8 cellular contexts compared by ENCODE assay signal in the genomic region with DNA sequence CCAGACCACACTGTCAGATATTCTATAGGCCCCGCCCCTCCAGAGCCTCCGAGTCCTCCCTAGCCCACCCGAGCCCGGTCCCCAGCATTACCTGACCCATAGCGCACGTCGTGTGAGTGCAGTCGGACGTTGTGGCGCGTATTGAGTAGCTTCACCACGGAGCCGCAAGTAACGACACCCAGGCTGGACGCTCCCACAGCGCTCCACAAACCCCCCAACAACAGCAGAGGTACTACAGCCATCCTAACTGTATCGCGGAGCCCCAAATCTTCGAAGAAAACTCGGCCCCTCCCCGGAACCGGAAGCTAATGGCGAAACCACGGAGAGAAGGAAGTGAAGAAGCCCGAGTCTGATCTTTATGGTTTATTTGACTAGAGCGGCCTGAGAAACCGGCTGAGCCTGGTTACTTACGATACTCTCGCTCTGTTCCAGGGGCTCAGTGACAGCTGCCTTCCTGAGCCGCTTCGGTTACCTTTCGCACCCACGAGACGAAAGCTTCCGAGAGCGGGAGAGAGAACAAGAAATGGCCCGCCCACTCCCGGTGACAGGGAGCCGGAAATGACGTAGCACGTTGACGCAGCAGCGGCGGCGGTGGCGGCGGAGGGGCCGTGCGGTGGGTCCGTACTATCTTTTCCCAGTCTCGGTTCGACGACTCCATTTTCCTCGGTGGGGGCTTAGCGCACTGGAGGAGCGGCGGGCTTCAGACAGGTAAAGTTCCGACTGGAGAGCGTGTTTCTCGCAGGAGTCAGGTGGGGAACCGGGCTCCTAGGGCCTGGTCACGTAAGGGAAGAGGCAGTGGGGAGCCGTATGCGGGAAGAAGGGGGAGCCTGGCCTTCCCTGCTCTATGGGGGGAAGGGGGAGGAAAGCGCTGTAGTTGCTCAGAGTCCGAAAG. TPM values are rescaled to one million over a fixed set of nuclear protein-coding genes. Genes with fewer than 3 reads are reported as not detected.
A peak's percentile ranks its signal among the peaks of the same experiment; 100 is the strongest.
DNase-seq lines count a peak whose midpoint lies in the region; ATAC-seq and TF ChIP-seq lines count a peak whose summit lies in the region.

A gene with protein sequence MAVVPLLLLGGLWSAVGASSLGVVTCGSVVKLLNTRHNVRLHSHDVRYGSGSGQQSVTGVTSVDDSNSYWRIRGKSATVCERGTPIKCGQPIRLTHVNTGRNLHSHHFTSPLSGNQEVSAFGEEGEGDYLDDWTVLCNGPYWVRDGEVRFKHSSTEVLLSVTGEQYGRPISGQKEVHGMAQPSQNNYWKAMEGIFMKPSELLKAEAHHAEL (minus strand): TSS at position 272 of the 892 bp plus-strand sequence. CDS start 30 bp downstream, at position 242.
A gene (plus strand): TSS at position 571 of the 892 bp plus-strand sequence. CDS start 11,197 bp downstream, outside the sequence.

- H3K4me1 Mint-ChIP-seq in activated naive CD4-positive, alpha-beta T cell treated with anti-CD3 and anti-CD28 coated beads for 36 hours (ENCODE audit: low read depth): peaks cover 53% of the 10 kb centered on the region

- H3K27ac ChIP-seq in gastroesophageal sphincter (peak within 1 kb of the TSS; percentile 83 to 99 (median 97)), suprapubic skin (peak within 1 kb of the TSS; percentile 95)

- intact Hi-C loops in activated naive CD4-positive, alpha-beta T cell treated with anti-CD3 and anti-CD28 coated beads for 36 hours (cut with micrococcal nuclease): loop anchor here (1.0 to 5.0 kb wide), 5 partner anchors 17 to 290 kb away; a partner anchor contains a TSS

- CTCF ChIA-PET in activated naive CD4-positive, alpha-beta T cell treated with anti-CD3 and anti-CD28 coated beads for 36 hours (lab: Charles Lee): interaction anchor here (0.6 to 4.3 kb wide), 6 partner anchors 9 to 103 kb away, joined by 3 to 56 read pairs (median 4); a partner anchor contains a TSS

- peak within 1 kb of the TSS; percentile 100 for H3K27ac Mint-ChIP-seq in activated naive CD4-positive, alpha-beta T cell treated with anti-CD3 and anti-CD28 coated beads for 36 hours

- peak within 1 kb of the TSS; percentile 98 for H3K4me3 Mint-ChIP-seq in activated naive CD4-positive, alpha-beta T cell treated with anti-CD3 and anti-CD28 coated beads for 36 hours

- peaks cover 7% of the 10 kb centered on the region for H3K36me3 ChIP-seq in GM06990 (ENCODE audit: control insufficient read depth, insufficient read depth, low read length)
- peaks cover 0 to 51% of the 10 kb centered on the region in 2 donors for H3K36me3 ChIP-seq in gastroesophageal sphincter
- H3K36me3 ChIP-seq in suprapubic skin: peaks cover 22% of the 10 kb centered on the region

- ATAC-seq in gastroesophageal sphincter: peak; percentile 95

- H3K27me3 ChIP-seq in GM06990 (replicated peaks; ENCODE audit: control insufficient read depth, insufficient read depth, low read length) (no peaks in the 10 kb centered on the region), gastroesophageal sphincter (no peaks in the 10 kb centered on the region), suprapubic skin (no peaks in the 10 kb centered on the region)

- H3K4me1 ChIP-seq in gastroesophageal sphincter (peaks cover 6 to 64% (median 23%) of the 10 kb centered on the region in 3 donors), suprapubic skin (peaks cover 36% of the 10 kb centered on the region)

- no peaks in the 10 kb centered on the region for H3K9me3 ChIP-seq in gastroesophageal sphincter
- H3K9me3 ChIP-seq in suprapubic skin: no peaks in the 10 kb centered on the region

- H3K4me3 ChIP-seq in GM06990 (replicated peaks; ENCODE audit: low read depth, low read length): peak within 1 kb of the TSS; percentile 97
- peak within 1 kb of the TSS; percentile 91 for H3K4me3 ChIP-seq in HFF-Myc (replicated peaks; ENCODE audit: low read depth, low read length)
- peak within 1 kb of the TSS; percentile 95 for H3K4me3 ChIP-seq in NB4 (ENCODE audit: low read depth, low read length)
- peak within 1 kb of the TSS; percentile 78 to 80 for H3K4me3 ChIP-seq in gastroesophageal sphincter
- peak within 1 kb of the TSS; percentile 80 for H3K4me3 ChIP-seq in suprapubic skin

- DNase-seq in GM06990 (ENCODE audit: extremely low read depth, insufficient read length) (peak; percentile 91), HFF-Myc (ENCODE audit: extremely low read depth, low read depth) (no peak), NB4 (ENCODE audit: low read depth) (peak; percentile 91), SK-N-DZ (ENCODE audit: low spot score) (peak; percentile 92), occipital lobe (lab: John Stamatoyannopoulos, UW) (peak; percentile 85), suprapubic skin (ENCODE audit: low spot score in 2 of 2) (peak; percentile 96 to 98)
- DNase-seq in activated naive CD4-positive, alpha-beta T cell treated with anti-CD3 and anti-CD28 coated beads for 36 hours: peak; percentile 97

- peak; percentile 13 for TF ChIP-seq CTCF in GM06990 (IDR thresholded peaks at IDR 0.05; ENCODE audit: insufficient read depth, low read length, poor library complexity, severe bottlenecking)
- TF ChIP-seq CTCF in HFF-Myc (IDR thresholded peaks at IDR 0.05; ENCODE audit: low read depth, low read length, missing control alignments): no peak
- TF ChIP-seq CTCF in NB4 (IDR thresholded peaks at IDR 0.05; ENCODE audit: low read depth, low read length): no peak
- no peak for TF ChIP-seq CTCF in gastroesophageal sphincter (IDR thresholded peaks at IDR 0.05)
- no peak for TF ChIP-seq CTCF in suprapubic skin (IDR thresholded peaks at IDR 0.05)

- H3K9me3 Mint-ChIP-seq in activated naive CD4-positive, alpha-beta T cell treated with anti-CD3 and anti-CD28 coated beads for 36 hours: no peaks in the 10 kb centered on the region

- H3K27me3 Mint-ChIP-seq in activated naive CD4-positive, alpha-beta T cell treated with anti-CD3 and anti-CD28 coated beads for 36 hours (ENCODE audit: low read depth): no peaks in the 10 kb centered on the region

- TF ChIP-seq POLR2A in NB4 (IDR thresholded peaks at IDR 0.05; ENCODE audit: extremely low read depth, insufficient read length) (peak; percentile 66), gastroesophageal sphincter (IDR thresholded peaks at IDR 0.05) (peak; percentile 82 to 88), suprapubic skin (IDR thresholded peaks at IDR 0.05) (peak; percentile 68 to 94)

- H3K36me3 Mint-ChIP-seq in activated naive CD4-positive, alpha-beta T cell treated with anti-CD3 and anti-CD28 coated beads for 36 hours (ENCODE audit: low read depth): peaks cover 28% of the 10 kb centered on the region

- TF ChIP-seq EP300 in gastroesophageal sphincter (IDR thresholded peaks at IDR 0.05) (no peak), suprapubic skin (IDR thresholded peaks at IDR 0.05) (no peak)

- WGBS in gastroesophageal sphincter (ENCODE audit: low coverage in 1 of 2), 2 donors: 0% methylated on average over 5 to 18 of the region's 66 CpGs
- WGBS in suprapubic skin: under 1% methylated on average over 59 of the region's 66 CpGs

RNA-seq across cellular contexts. Expression of the first gene that starts in this region (rescaled TPM):
- 85.7 and 91.8 TPM in 2 replicates for polyA plus RNA-seq in SK-N-DZ (2014; cell fraction: cytosol; rRNA removed)
- polyA plus RNA-seq in SK-N-DZ (2014; cell fraction: nucleus; rRNA removed): 59.8 and 60.7 TPM in 2 replicates
- total RNA-seq in activated naive CD4-positive, alpha-beta T cell treated with anti-CD3 and anti-CD28 coated beads for 36 hours: 10 to 100 TPM; 30.3 to 30.9 TPM
- total RNA-seq in gastroesophageal sphincter (10 to 100 TPM; 29.5 to 43.2 (median 36.1) TPM), occipital lobe (33.5 TPM), suprapubic skin (10 to 100 TPM; 35.8 to 50.3 (median 36.3) TPM)

RNA-seq across cellular contexts. Expression of the second gene that starts in this region (rescaled TPM):
- 29.4 and 35.0 TPM in 2 replicates for polyA plus RNA-seq in SK-N-DZ (2014; cell fraction: cytosol; rRNA removed)
- polyA plus RNA-seq in SK-N-DZ (2014; cell fraction: nucleus; rRNA removed): 31.7 and 70.7 TPM in 2 replicates
- total RNA-seq in activated naive CD4-positive, alpha-beta T cell treated with anti-CD3 and anti-CD28 coated beads for 36 hours: 10 to 100 TPM; 50.8 to 52.1 TPM
- total RNA-seq in gastroesophageal sphincter (10 to 100 TPM; 48.7 to 87.3 (median 71.9) TPM), occipital lobe (32.3 TPM), suprapubic skin (100 to 1,000 TPM in 1 of 4 donors, 10 to 100 TPM in 3; 41.1 to 123 (median 57.2) TPM)
